22 cellular contexts compared by ENCODE assay signal in the genomic region with DNA sequence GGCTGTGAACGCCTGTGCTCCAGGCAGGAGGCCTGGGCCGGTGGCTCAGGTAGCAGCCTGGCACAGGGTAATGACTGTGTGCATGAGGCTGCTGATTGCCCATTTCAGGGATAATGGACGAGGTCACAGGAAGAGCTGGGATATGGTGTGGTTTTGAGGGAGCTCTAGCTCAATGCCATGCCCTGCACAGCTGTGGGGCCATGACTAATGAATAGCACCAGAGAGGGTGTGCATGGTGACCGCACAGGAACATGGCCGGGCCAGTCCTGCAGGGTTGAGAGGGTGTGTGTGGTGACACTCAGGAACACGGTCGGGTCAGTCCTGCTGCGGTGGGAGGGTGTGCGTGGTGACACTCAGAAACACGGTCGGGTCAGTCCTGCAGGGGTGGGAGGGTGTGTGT. TPM values are rescaled to one million over a fixed set of nuclear protein-coding genes. Genes with fewer than 3 reads are reported as not detected.
DNase-seq lines count a peak whose midpoint lies in the region; ATAC-seq and TF ChIP-seq lines count a peak whose summit lies in the region.
"Had no signal": no experiment of that assay in that cellular context is flagged by ENCODE, and none has a peak within 500 bp of the region (broad histone marks: within the 10 kb centered on the region; RNA-seq: fewer than 3 reads in every experiment).

No MANE protein-coding gene starts in this region.

- H3K27ac ChIP-seq in dorsolateral prefrontal cortex = peak overlapping the region in 42 of 59 donors; percentile 5 to 82 (median 56)
- peak overlapping the region; percentile 54 for H3K27ac ChIP-seq in substantia nigra (ENCODE audit: low read depth, low read length, poor library complexity, severe bottlenecking)
- H3K27ac ChIP-seq in Peyer's patch = no peak overlapping the region
- no peak overlapping the region for H3K27ac ChIP-seq in gastroesophageal sphincter

- H3K9me3 ChIP-seq in Peyer's patch (no peaks in the 10 kb centered on the region), gastroesophageal sphincter (no peaks in the 10 kb centered on the region)
- H3K9me3 ChIP-seq: Caco-2 had no signal

- peak; percentile 25 for DNase-seq in RPMI7951 (ENCODE audit: low read depth)
- DNase-seq in dorsolateral prefrontal cortex = no peak
- DNase-seq in myocyte (ENCODE audit: low read depth) = peak; percentile 51
- no peak for DNase-seq in substantia nigra (lab: John Stamatoyannopoulos, UW)
- no peak for DNase-seq in Peyer's patch
- DNase-seq in activated CD4-positive, CD25-positive, alpha-beta regulatory T cell treated with anti-CD3 and anti-CD28 coated beads, Interleukin-2, amount 50 U/mL, for 72 hours = no peak
- no peak for DNase-seq in DMS 273 (lab: John Stamatoyannopoulos, UW; ENCODE audit: unreplicated experiment)
- DNase-seq: ACHN, AML-193, Caco-2, DMS153, GDM1, H7, KG1, NCI-H1417, NCI-H187, NCI-H2107, NCI-H226, NCI-H524, NCI-H82 had no signal

- H3K4me1 ChIP-seq in Peyer's patch = no peaks in the 10 kb centered on the region
- no peaks in the 10 kb centered on the region for H3K4me1 ChIP-seq in gastroesophageal sphincter
- H3K4me1 ChIP-seq: Caco-2 had no signal

- no peak for TF ChIP-seq EP300 in gastroesophageal sphincter (IDR thresholded peaks at IDR 0.05)

- intact Hi-C loops in dorsolateral prefrontal cortex (cut with DNase I) = no loop called here

- H3K4me3 ChIP-seq in dorsolateral prefrontal cortex = no peak overlapping the region
- no peak overlapping the region for H3K4me3 ChIP-seq in Peyer's patch
- no peak overlapping the region for H3K4me3 ChIP-seq in gastroesophageal sphincter

- H3K27me3 ChIP-seq in dorsolateral prefrontal cortex = no peaks in the 10 kb centered on the region
- H3K27me3 ChIP-seq in Peyer's patch = no peaks in the 10 kb centered on the region
- no peaks in the 10 kb centered on the region for H3K27me3 ChIP-seq in gastroesophageal sphincter

- TF ChIP-seq CTCF in dorsolateral prefrontal cortex (IDR thresholded peaks at IDR 0.05 in 54 of 56, conservative IDR thresholded peaks at IDR 0.05 in 2 of 56; ENCODE audit: low read depth in 1 of 56, partially characterized antibody in 56 of 56) (no peak), Peyer's patch (IDR thresholded peaks at IDR 0.05) (no peak), gastroesophageal sphincter (IDR thresholded peaks at IDR 0.05) (no peak)

- no peak for ATAC-seq in gastroesophageal sphincter

- H3K36me3 ChIP-seq in Peyer's patch = peaks cover 0 to 17% (median 0%) of the 10 kb centered on the region in 3 donors
- H3K36me3 ChIP-seq in gastroesophageal sphincter = peaks cover 0 to 92% of the 10 kb centered on the region in 2 donors

- TF ChIP-seq POLR2A in Peyer's patch (IDR thresholded peaks at IDR 0.05) (no peak), gastroesophageal sphincter (IDR thresholded peaks at IDR 0.05) (no peak)

- WGBS in gastroesophageal sphincter (ENCODE audit: low coverage in 1 of 2), 2 donors = 86 to 91% methylated on average over 5 to 9 of the region's 11 CpGs

RNA-seq across cellular contexts. Expression of gene NKX6-2, which starts 21.8 kb away (rescaled TPM):
- total RNA-seq in RPMI7951 (2014; rRNA removed; shearing (Covaris generic)) = not detected in 2 replicates
- total RNA-seq in dorsolateral prefrontal cortex (100 to 1,000 TPM in 23 of 120 experiments, 10 to 100 TPM in 96, 1 to 10 TPM in 1; 6.9 to 243 (median 52.2) TPM), myocyte (not detected in 2 replicates), Peyer's patch (not detected), gastroesophageal sphincter (not detected)
- 1.7 TPM for polyA plus RNA-seq in myocyte (2012)
- total RNA-seq: Caco-2, HT-29 had no signal

Comparison
In these comparisons a context has a peak if more than half of its experiments do, and no peak if none do; other contexts are left out.
1. DNase-seq: peak in RPMI7951 (single experiment) and myocyte (single experiment); none in dorsolateral prefrontal cortex (0 of 10), substantia nigra (0 of 49), Peyer's patch (0 of 3), activated CD4-positive, CD25-positive, alpha-beta regulatory T cell treated with anti-CD3 and anti-CD28 coated beads, Interleukin-2, amount 50 U/mL, for 72 hours (single experiment) and DMS 273 (single experiment).
2. H3K27ac ChIP-seq: peak in dorsolateral prefrontal cortex (42 of 59) and substantia nigra (single experiment); none in Peyer's patch (0 of 4) and gastroesophageal sphincter (0 of 4).